Comparison of ENCODE assay signal across 8 cellular contexts in genomic region chr20:50366270-50367103, GRCh38.
DNase-seq lines count a peak whose midpoint lies in the region; ATAC-seq and TF ChIP-seq lines count a peak whose summit lies in the region.

No MANE protein-coding gene starts in this region.

- H3K36me3 ChIP-seq in effector memory CD4-positive, alpha-beta T cell (ENCODE audit: control insufficient read depth, insufficient read depth, low read length) = no peaks in the 10 kb centered on the region

- peaks cover 2 to 3% of the 10 kb centered on the region in 2 donors for H3K9me3 Mint-ChIP-seq in natural killer cell

- H3K36me3 Mint-ChIP-seq in T-helper 17 cell (ENCODE audit: low read depth) = no peaks in the 10 kb centered on the region
- no peaks in the 10 kb centered on the region for H3K36me3 Mint-ChIP-seq in natural killer cell

- H3K27me3 Mint-ChIP-seq in T-helper 17 cell (peaks cover 18% of the 10 kb centered on the region), natural killer cell (ENCODE audit: low read depth in 2 of 2) (peaks cover 30 to 54% of the 10 kb centered on the region in 2 donors)

- peak; percentile 37 for ATAC-seq in T-helper 17 cell
- no peak for ATAC-seq in natural killer cell

- no peaks in the 10 kb centered on the region for H3K9me3 ChIP-seq in T-helper 17 cell (ENCODE audit: control insufficient read depth, low read length, poor library complexity, severe bottlenecking)
- no peaks in the 10 kb centered on the region for H3K9me3 ChIP-seq in effector memory CD4-positive, alpha-beta T cell (ENCODE audit: control insufficient read depth, low read length)

- no peaks in the 10 kb centered on the region for H3K27me3 ChIP-seq in effector memory CD4-positive, alpha-beta T cell (replicated peaks; ENCODE audit: control insufficient read depth, insufficient read depth, low read length, poor library complexity, severe bottlenecking)

- POLR2A ChIA-PET in GM10248 (lab: Yijun Ruan, JAX) = no interaction called here

- DNase-seq in DMS153 (lab: John Stamatoyannopoulos, UW) (peak; percentile 95), NCI-H1436 (lab: John Stamatoyannopoulos, UW) (peak; percentile 92), T-helper 17 cell (peak in 1 of 3 donors; percentile 30), fibroblast of villous mesenchyme (ENCODE audit: low read depth) (peak; percentile 96), natural killer cell (no peak), GM10248 (ENCODE audit: extremely low spot score) (no peak)
- peak; percentile 25 for DNase-seq in stimulated activated CD4-positive, alpha-beta T cell treated with anti-CD3 and anti-CD28 coated beads, Interleukin-1b, Interleukin-23, amount 100 ng/mL, for 48 hours
- no peak for DNase-seq in effector memory CD4-positive, alpha-beta T cell

- H3K27ac ChIP-seq in effector memory CD4-positive, alpha-beta T cell (ENCODE audit: insufficient read depth, low read length, poor library complexity, severe bottlenecking) = no peak overlapping the region

- no peak for TF ChIP-seq CTCF in fibroblast of villous mesenchyme (IDR thresholded peaks at IDR 0.05; ENCODE audit: insufficient read depth, low read depth, low read length)
- no peak for TF ChIP-seq CTCF in natural killer cell (IDR thresholded peaks at IDR 0.05)
- no peak for TF ChIP-seq CTCF in GM10248 (IDR thresholded peaks at IDR 0.05; ENCODE audit: control extremely low read depth, extremely low read depth, low read depth, missing control alignments)

- no peak overlapping the region for H3K27ac Mint-ChIP-seq in T-helper 17 cell
- no peak overlapping the region for H3K27ac Mint-ChIP-seq in natural killer cell

- H3K4me1 ChIP-seq in effector memory CD4-positive, alpha-beta T cell (ENCODE audit: control insufficient read depth, insufficient read depth, low read length, poor library complexity, severe bottlenecking) = no peaks in the 10 kb centered on the region

- H3K4me3 Mint-ChIP-seq in T-helper 17 cell (peak overlapping the region; percentile 55), natural killer cell (no peak overlapping the region)

- H3K4me3 ChIP-seq in fibroblast of villous mesenchyme (ENCODE audit: low read depth, low read length) = no peak overlapping the region
- H3K4me3 ChIP-seq in effector memory CD4-positive, alpha-beta T cell (ENCODE audit: insufficient read depth, low read depth, low read length, poor library complexity, severe bottlenecking) = no peak overlapping the region

- H3K4me1 Mint-ChIP-seq in T-helper 17 cell (peaks cover 8% of the 10 kb centered on the region), natural killer cell (peaks cover 8 to 17% of the 10 kb centered on the region in 2 donors)

- CTCF ChIA-PET in GM10248 (lab: Yijun Ruan, JAX) = no interaction called here

- intact Hi-C loops in natural killer cell (cut with micrococcal nuclease) = no loop called here

Comparison
In these comparisons a context has a peak if more than half of its experiments do, and no peak if none do; other contexts are left out.
1. DNase-seq: peak in DMS153 (single experiment), NCI-H1436 (single experiment), fibroblast of villous mesenchyme (single experiment) and stimulated activated CD4-positive, alpha-beta T cell treated with anti-CD3 and anti-CD28 coated beads, Interleukin-1b, Interleukin-23, amount 100 ng/mL, for 48 hours (single experiment); none in natural killer cell (single experiment), GM10248 (single experiment) and effector memory CD4-positive, alpha-beta T cell (0 of 3).